In the genomic region with DNA sequence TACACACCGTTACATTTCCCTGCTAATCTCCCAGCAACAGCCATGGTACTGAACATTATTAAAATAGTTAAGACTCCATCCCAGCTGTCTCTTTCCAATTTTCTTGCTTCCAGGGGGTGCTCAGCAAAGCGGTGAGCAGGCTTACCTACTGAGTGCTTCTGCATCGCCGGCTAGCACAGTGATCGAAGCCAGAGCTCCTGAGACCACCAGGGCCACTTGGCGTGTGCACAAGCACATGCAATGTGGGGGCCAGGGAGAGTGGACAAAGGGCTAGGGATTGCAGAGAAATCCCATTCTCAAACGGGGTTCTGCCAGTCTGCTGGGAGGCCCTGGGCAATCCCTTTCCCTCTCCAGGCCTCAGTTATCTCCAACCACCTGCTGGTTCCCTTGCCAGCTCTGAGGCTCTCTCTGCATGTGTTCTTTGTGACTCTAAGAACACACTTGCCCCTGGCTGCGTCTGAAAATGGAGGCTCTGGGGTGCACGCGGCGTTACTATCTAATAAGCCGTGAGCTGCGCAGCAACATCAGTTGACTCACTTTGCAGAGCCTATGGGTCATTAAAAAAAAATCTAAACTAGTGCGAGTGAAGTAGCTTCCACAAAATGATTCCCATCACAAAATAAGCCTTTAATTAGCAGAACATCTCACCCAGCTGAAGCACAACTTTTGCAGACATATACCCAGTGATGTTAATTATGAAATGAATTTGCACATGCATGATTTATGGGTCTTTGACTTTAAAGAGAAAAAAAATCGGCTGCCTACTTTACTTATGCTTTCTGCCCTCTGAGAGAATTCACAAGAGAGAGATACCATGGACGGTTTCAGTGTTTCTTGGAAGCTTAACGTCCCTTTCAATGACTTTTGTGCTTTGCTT, we compare ENCODE assay signal across 24 cellular contexts.
DNase-seq lines count a peak whose midpoint lies in the region; ATAC-seq, FAIRE-seq and TF ChIP-seq lines count a peak whose summit lies in the region.
"Had no signal": no experiment of that assay in that cellular context is flagged by ENCODE, and none has a peak within 500 bp of the region (broad histone marks: within the 10 kb centered on the region; RNA-seq: fewer than 3 reads in every experiment).

No MANE protein-coding gene starts in this region.

- H3K14ac ChIP-seq in H1 (ENCODE audit: insufficient read length), result no peak overlapping the region

- POLR2A ChIA-PET in Panc1 (lab: Charles Lee) (no interaction called here), H1 (lab: Charles Lee; ENCODE audit: partially characterized antibody) (interaction anchor here (0.7 kb wide), 1 partner anchor 164 kb away, joined by 3 read pairs; no protein-coding TSS in a partner anchor), RWPE1 (lab: Yijun Ruan, JAX; ENCODE audit: low non-redundant PET) (no interaction called here)

- CTCF ChIA-PET in Panc1 (lab: Charles Lee) (interaction anchor here (0.7 kb wide), 1 partner anchor 631 kb away, joined by 3 read pairs; no protein-coding TSS in a partner anchor), H1 (lab: Charles Lee; ENCODE audit: partially characterized antibody) (interaction anchor here (0.6 to 1.2 kb wide), 3 partner anchors 78 to 640 kb away, joined by 3 to 4 read pairs (median 4); no protein-coding TSS in a partner anchor), RWPE1 (lab: Yijun Ruan, JAX) (interaction anchor here (0.6 kb wide), 1 partner anchor 11 kb away, joined by 3 read pairs; no protein-coding TSS in a partner anchor)

- no peak overlapping the region for H2BK120ac ChIP-seq in H1 (replicated peaks; ENCODE audit: low read depth, low read length)

- WGBS in H1 (ENCODE audit: extremely low coverage in 1 of 2, insufficient coverage in 1 of 2, insufficient read length in 1 of 2, insufficient replicate concordance in 2 of 2, low coverage in 1 of 2, low lambda C conversion rate in 2 of 2, missing lambda C conversion rate in 1 of 2), 2 experiments, result 72% methylated on average over 17 of the region's 17 CpGs; no CpG with 5 or more reads in 1 of the 2 experiments

- H3K9me3 ChIP-seq in HUES48 (ENCODE audit: control insufficient read depth, insufficient read depth, low read length) (no peaks in the 10 kb centered on the region), Panc1 (ENCODE audit: control insufficient read depth, insufficient read depth, low read depth, low read length) (no peaks in the 10 kb centered on the region), H1 (ENCODE audit: insufficient read depth in 2 of 2, low read depth in 1 of 2, low read length in 1 of 2) (no peaks in the 10 kb centered on the region)
- H3K9me3 ChIP-seq: neutrophil, prostate gland, tibial nerve had no signal

- H3K18ac ChIP-seq in H1 (ENCODE audit: extremely low read depth, low read length), result no peak overlapping the region

- no peak overlapping the region for H2BK5ac ChIP-seq in H1 (ENCODE audit: low read depth, low read length)

- no peak for TF ChIP-seq POLR2A in H1 (IDR thresholded peaks at IDR 0.05; ENCODE audit: control extremely low read depth in 1 of 2, low read depth in 2 of 2, low read length in 2 of 2)

- peaks cover 2% of the 10 kb centered on the region; the same call in 1 of the 2 replicates for H3K23me2 ChIP-seq in H1 (ENCODE audit: low read depth, low read length)

- H3K27ac ChIP-seq in HUES48 (ENCODE audit: low read depth, low read length) (peak overlapping the region; percentile 17), Panc1 (ENCODE audit: low read length) (no peak overlapping the region), H1 (ENCODE audit: low read depth, low read length) (no peak overlapping the region), RWPE1 (no peak overlapping the region)
- H3K27ac ChIP-seq: coronary artery, neutrophil, prostate gland, tibial nerve had no signal

- no TSS peak for BruUV-seq in Panc1 (replicated peaks; lab: Mats Ljungman, UMichigan)

- H4K5ac ChIP-seq in H1 (ENCODE audit: insufficient read length, low read depth, low read length), result no peak overlapping the region

- no peak for TF ChIP-seq EP300 in H1 (IDR thresholded peaks at IDR 0.05; ENCODE audit: borderline replicate concordance in 1 of 2, low read depth in 2 of 2, low read length in 2 of 2)

- H4K91ac ChIP-seq in H1 (replicated peaks; ENCODE audit: insufficient read length, low read length), result no peak overlapping the region

- no peak overlapping the region for H3K23ac ChIP-seq in H1 (ENCODE audit: insufficient read length)

- no peak overlapping the region for H4K8ac ChIP-seq in H1 (ENCODE audit: extremely low read depth, insufficient read depth, low read length)

- H3K4ac ChIP-seq in H1 (replicated peaks; ENCODE audit: insufficient read length, low read depth, low read length), result no peak overlapping the region

- no peak overlapping the region; a peak in 1 of 4 replicates for H3K4me2 ChIP-seq in H1 (ENCODE audit: insufficient read depth in 1 of 2, low read depth in 2 of 2, low read length in 2 of 2)

- H3K56ac ChIP-seq in H1 (replicated peaks; ENCODE audit: insufficient read length, low read depth, low read length), result no peak overlapping the region

- TF ChIP-seq CTCF in Panc1 (IDR thresholded peaks at IDR 0.05) (no peak), H1 (IDR thresholded peaks at IDR 0.05; ENCODE audit: control extremely low read depth in 1 of 3, insufficient read depth in 1 of 3, low read depth in 1 of 3, low read length in 3 of 3) (no peak), RWPE1 (conservative IDR thresholded peaks at IDR 0.05; ENCODE audit: low read depth) (no peak)

- H2AFZ ChIP-seq in H1 (ENCODE audit: low read length), result no peak overlapping the region

- no peak overlapping the region for H2AK5ac ChIP-seq in H1 (ENCODE audit: low read depth, low read length)

- H2BK15ac ChIP-seq in H1 (ENCODE audit: low read length), result no peak overlapping the region

- H3K27me3 ChIP-seq in HUES48 (ENCODE audit: control insufficient read depth, insufficient read depth, low read length) (no peaks in the 10 kb centered on the region), Panc1 (ENCODE audit: control insufficient read depth, insufficient read depth, low read length) (no peaks in the 10 kb centered on the region), H1 (replicated peaks in 1 of 4; ENCODE audit: control insufficient read depth in 3 of 4, extremely low read depth in 1 of 4, insufficient read depth in 3 of 4, low read length in 3 of 4) (peaks cover 0 to 5% (median 2%) of the 10 kb centered on the region in 4 experiments; a peak in 1 of 7 replicates)
- H3K27me3 ChIP-seq: neutrophil, tibial nerve had no signal

- H3K9ac ChIP-seq in HUES48 (ENCODE audit: low read depth, low read length) (no peak overlapping the region; the same call in 1 of the 2 replicates), H1 (replicated peaks in 1 of 4; ENCODE audit: extremely low read depth in 1 of 4, low read depth in 3 of 4, low read length in 3 of 4) (no peak overlapping the region)

- H3K36me3 ChIP-seq in HUES48 (ENCODE audit: control insufficient read depth, insufficient read depth, low read length), result no peaks in the 10 kb centered on the region
- H3K36me3 ChIP-seq in Panc1 (ENCODE audit: control insufficient read depth, insufficient read depth, low read length), result no peaks in the 10 kb centered on the region
- no peaks in the 10 kb centered on the region for H3K36me3 ChIP-seq in H1 (ENCODE audit: control insufficient read depth in 2 of 4, insufficient read depth in 4 of 4, low read length in 3 of 4)
- H3K36me3 ChIP-seq: neutrophil, prostate gland, tibial nerve had no signal

- intact Hi-C loops in Panc1 (cut with micrococcal nuclease; ENCODE audit: unreplicated experiment), result no loop called here
- intact Hi-C loops in posterior vena cava (cut with DNase I), result no loop called here

- 0 out of 2 replicates have a peak, but pooled peaks have one; percentile 24 for ATAC-seq in Panc1
- ATAC-seq: HepG2, left ventricle myocardium superior, sciatic nerve had no signal

- H2BK12ac ChIP-seq in H1 (ENCODE audit: low read depth, low read length), result no peak overlapping the region

- 0 out of 2 replicates have a peak overlapping the region, but pooled peaks have one; percentile 29 for H2BK20ac ChIP-seq in H1 (ENCODE audit: low read length)

- DNase-seq in COR-L47 (lab: John Stamatoyannopoulos, UW), result peak; percentile 79
- DNase-seq in Panc1 (ENCODE audit: low read depth, low spot score), result no peak
- DNase-seq in H1 (ENCODE audit: low read depth in 1 of 2, low spot score in 2 of 2), result no peak
- DNase-seq in iPS-NIHi11 (ENCODE audit: low spot score), result no peak
- DNase-seq in activated CD4-positive, alpha-beta T cell treated with anti-CD3 and anti-CD28 coated beads, Interleukin-2, amount 50 U/mL, for 1 hour, result no peak
- no peak for DNase-seq in RWPE1 (ENCODE audit: low spot score)
- DNase-seq in posterior vena cava (ENCODE audit: low spot score), result no peak
- DNase-seq: activated effector memory CD4-positive, alpha-beta T cell treated with anti-CD3 and anti-CD28 coated beads, Interleukin-2, amount 50 U/mL, for 16 hours; anterior cingulate cortex; CD4-positive, alpha-beta T cell; left ventricle myocardium superior; NCI-H1436 treated with DMSO at 0.1 percent for 48 hours; NK-92 treated with Interleukin-12 subunit alpha and Interleukin-12 subunit beta, amount 100 ng/mL, for 24 hours; SHP77 treated with DMSO at 0.1 percent for 48 hours; stimulated activated CD4-positive, alpha-beta T cell treated with anti-CD3 and anti-CD28 coated beads, Interleukin-12 subunit alpha, Interleukin-12 subunit beta, amount 100 ng/mL, for 4 hours; stimulated activated CD4-positive, alpha-beta T cell treated with anti-CD3 and anti-CD28 coated beads, Interleukin-2, amount 100 ng/mL, for 48 hours had no signal

- FAIRE-seq in H1 (lab: Jason Lieb, UNC), result no peak
- FAIRE-seq: HepG2, keratinocyte had no signal

- in situ Hi-C loops in Panc1 (cut with HindIII; ENCODE audit: low pct_unique_long_range_greater_than_20kb, low sequenced_read_pairs), result no loop called here

- no peaks in the 10 kb centered on the region for H4K20me1 ChIP-seq in H1 (replicated peaks in 1 of 2; ENCODE audit: control insufficient read depth in 1 of 2, insufficient read depth in 2 of 2, low read length in 2 of 2)

- H3K4me3 ChIP-seq in HUES48 (ENCODE audit: low read depth, low read length) (no peak overlapping the region), Panc1 (ENCODE audit: low read depth in 2 of 2, low read length in 2 of 2) (no peak overlapping the region), H1 (ENCODE audit: extremely low read depth in 1 of 4, insufficient read depth in 2 of 4, low read depth in 3 of 4, low read length in 4 of 4) (no peak overlapping the region)
- H3K4me3 ChIP-seq: coronary artery, prostate gland, tibial nerve had no signal

- H3K4me1 ChIP-seq in HUES48 (ENCODE audit: control insufficient read depth, insufficient read depth, low read length) (peaks cover 12% of the 10 kb centered on the region), Panc1 (ENCODE audit: control insufficient read depth, insufficient read depth, low read length) (peaks cover 8% of the 10 kb centered on the region), H1 (replicated peaks in 1 of 4; ENCODE audit: control insufficient read depth in 3 of 4, insufficient read depth in 4 of 4, low read length in 3 of 4) (peaks cover 0 to 11% (median 8%) of the 10 kb centered on the region in 4 experiments; a peak in 4 of 7 replicates)
- H3K4me1 ChIP-seq: prostate gland, tibial nerve had no signal

- no peak for TF ChIP-seq RAD21 in H1 (IDR thresholded peaks at IDR 0.05 in 1 of 2, conservative IDR thresholded peaks at IDR 0.05 in 1 of 2; ENCODE audit: low read depth in 2 of 2, low read length in 2 of 2)

- H3K79me1 ChIP-seq in H1 (ENCODE audit: low read depth, low read length), result no peaks in the 10 kb centered on the region

- no peaks in the 10 kb centered on the region for H3K79me2 ChIP-seq in H1 (ENCODE audit: control insufficient read depth in 1 of 2, insufficient read depth in 2 of 2, low read length in 2 of 2)
